21 cellular contexts compared by ENCODE assay signal in genomic region chr2:239286901-239287300, GRCh38.
DNase-seq lines count a peak whose midpoint lies in the region; ATAC-seq and TF ChIP-seq lines count a peak whose summit lies in the region.
"Had no signal": no experiment of that assay in that cellular context is flagged by ENCODE, and none has a peak within 500 bp of the region (broad histone marks: within the 10 kb centered on the region; RNA-seq: fewer than 3 reads in every experiment).

No MANE protein-coding gene starts in this region.

- ATAC-seq in activated T-cell treated with anti-CD3 and anti-CD28 coated beads, Interleukin-2, amount 50 U/mL, for 72 hours (replicated peaks in 1 of 2) = no peak
- ATAC-seq: GM12878; stimulated activated naive B cell treated with anti-CD40 and anti-IgM and Interleukin-4, amounts not matched to agents 10 μg/mL and 1 μg/mL and 100 μg/mL, for 72 hours had no signal

- H3K9me3 ChIP-seq in adrenal gland (replicated peaks in 1 of 3) (no peaks in the 10 kb centered on the region), sigmoid colon (no peaks in the 10 kb centered on the region)
- H3K9me3 ChIP-seq: Caco-2, vagina had no signal

- peaks cover 20% of the 10 kb centered on the region for H3K27me3 Mint-ChIP-seq in activated T-cell treated with anti-CD3 and anti-CD28 coated beads, Interleukin-2, amount 50 U/mL, for 72 hours (ENCODE audit: low read depth)
- peaks cover 13% of the 10 kb centered on the region for H3K27me3 Mint-ChIP-seq in activated T-cell treated with anti-CD3 and anti-CD28 coated beads, Interleukin-2, amount 50 U/mL, for 24 hours
- H3K27me3 Mint-ChIP-seq in immature natural killer cell (ENCODE audit: low read depth in 3 of 3) = peaks cover 4 to 6% (median 6%) of the 10 kb centered on the region in 3 donors

- no peak for DNase-seq in activated T-cell treated with anti-CD3 and anti-CD28 coated beads, Interleukin-2, amount 50 U/mL, for 72 hours
- no peak for DNase-seq in activated T-cell treated with anti-CD3 and anti-CD28 coated beads, Interleukin-2, amount 50 U/mL, for 24 hours
- peak in 2 of 7 donors; percentile 31 to 38 for DNase-seq in adrenal gland
- DNase-seq in immature natural killer cell = no peak
- DNase-seq in sigmoid colon = peak; percentile 55
- no peak for DNase-seq in middle frontal gyrus (ENCODE audit: extremely low spot score, low spot score)
- no peak for DNase-seq in NCI-H1417 treated with DMSO at 0.1 percent for 48 hours (lab: John Stamatoyannopoulos, UW)
- DNase-seq in retina = no peak
- DNase-seq: ACHN; activated naive CD4-positive, alpha-beta T cell treated with anti-CD3 and anti-CD28 coated beads, Interleukin-2, amount 50 U/mL, for 16 hours; Caco-2; endodermal cell; H9; MM.1S; NCI-H2029; NCI-H510A treated with DMSO at 0.1 percent for 48 hours; stimulated activated naive B cell treated with anti-CD40 and anti-IgM and Interleukin-4, amounts not matched to agents 10 μg/mL and 1 μg/mL and 100 μg/mL, for 72 hours had no signal

- H3K4me1 Mint-ChIP-seq in activated T-cell treated with anti-CD3 and anti-CD28 coated beads, Interleukin-2, amount 50 U/mL, for 72 hours (ENCODE audit: low read depth) = peaks cover 68% of the 10 kb centered on the region
- H3K4me1 Mint-ChIP-seq in activated T-cell treated with anti-CD3 and anti-CD28 coated beads, Interleukin-2, amount 50 U/mL, for 24 hours (ENCODE audit: low read depth) = peaks cover 81% of the 10 kb centered on the region
- peaks cover 47 to 63% of the 10 kb centered on the region in 2 donors for H3K4me1 Mint-ChIP-seq in immature natural killer cell

- no peaks in the 10 kb centered on the region for H3K27me3 ChIP-seq in adrenal gland
- H3K27me3 ChIP-seq in sigmoid colon = no peaks in the 10 kb centered on the region
- H3K27me3 ChIP-seq: cardiac muscle cell, vagina had no signal

- TF ChIP-seq POLR2A in adrenal gland (IDR thresholded peaks at IDR 0.05) = no peak
- no peak for TF ChIP-seq POLR2A in sigmoid colon (IDR thresholded peaks at IDR 0.05)

- peaks cover 3 to 4% of the 10 kb centered on the region in 2 donors for H3K36me3 Mint-ChIP-seq in activated T-cell treated with anti-CD3 and anti-CD28 coated beads, Interleukin-2, amount 50 U/mL, for 72 hours (ENCODE audit: insufficient read depth in 2 of 2)
- H3K36me3 Mint-ChIP-seq in activated T-cell treated with anti-CD3 and anti-CD28 coated beads, Interleukin-2, amount 50 U/mL, for 24 hours (ENCODE audit: low read depth) = peaks cover 5% of the 10 kb centered on the region
- H3K36me3 Mint-ChIP-seq in immature natural killer cell = no peaks in the 10 kb centered on the region

- H3K27ac Mint-ChIP-seq in activated T-cell treated with anti-CD3 and anti-CD28 coated beads, Interleukin-2, amount 50 U/mL, for 72 hours = peak overlapping the region; percentile 54
- H3K27ac Mint-ChIP-seq in activated T-cell treated with anti-CD3 and anti-CD28 coated beads, Interleukin-2, amount 50 U/mL, for 24 hours = no peak overlapping the region
- H3K27ac Mint-ChIP-seq in immature natural killer cell = peak overlapping the region in 5 of 6 donors; percentile 65 to 98 (median 86)
- H3K27ac Mint-ChIP-seq: endodermal cell; memory B cell; stimulated activated naive B cell treated with anti-CD40 and anti-IgM and Interleukin-4, amounts not matched to agents 10 μg/mL and 1 μg/mL and 100 μg/mL, for 72 hours had no signal

- peak overlapping the region; percentile 79 to 93 for H3K4me3 Mint-ChIP-seq in activated T-cell treated with anti-CD3 and anti-CD28 coated beads, Interleukin-2, amount 50 U/mL, for 72 hours
- H3K4me3 Mint-ChIP-seq in activated T-cell treated with anti-CD3 and anti-CD28 coated beads, Interleukin-2, amount 50 U/mL, for 24 hours = no peak overlapping the region
- H3K4me3 Mint-ChIP-seq in immature natural killer cell = peak overlapping the region in 1 of 5 donors; percentile 33
- H3K4me3 Mint-ChIP-seq: endodermal cell; H9; memory B cell; stimulated activated naive B cell treated with anti-CD40 and anti-IgM and Interleukin-4, amounts not matched to agents 10 μg/mL and 1 μg/mL and 100 μg/mL, for 72 hours had no signal

- no peak for TF ChIP-seq CTCF in adrenal gland (IDR thresholded peaks at IDR 0.05)
- TF ChIP-seq CTCF in sigmoid colon (IDR thresholded peaks at IDR 0.05) = no peak

- no peak overlapping the region for H3K4me3 ChIP-seq in adrenal gland
- H3K4me3 ChIP-seq in sigmoid colon = no peak overlapping the region
- H3K4me3 ChIP-seq: cardiac muscle cell, GM12878, vagina had no signal

- H3K27ac ChIP-seq in adrenal gland (peak overlapping the region in 4 of 5 donors; percentile 17 to 85 (median 70)), sigmoid colon (peak overlapping the region in 3 of 4 donors; percentile 83 to 97 (median 96))
- H3K27ac ChIP-seq: cardiac muscle cell, vagina had no signal

- H3K4me1 ChIP-seq in adrenal gland (replicated peaks in 1 of 2) (peaks cover 48 to 58% of the 10 kb centered on the region in 2 donors), sigmoid colon (peaks cover 0 to 95% (median 91%) of the 10 kb centered on the region in 4 donors)

- TF ChIP-seq EP300 in sigmoid colon (IDR thresholded peaks at IDR 0.05) = no peak

- intact Hi-C loops in adrenal gland (cut with DNase I) (no loop called here), sigmoid colon (cut with DNase I) (no loop called here)

- no peaks in the 10 kb centered on the region for H3K9me3 Mint-ChIP-seq in activated T-cell treated with anti-CD3 and anti-CD28 coated beads, Interleukin-2, amount 50 U/mL, for 72 hours
- H3K9me3 Mint-ChIP-seq in activated T-cell treated with anti-CD3 and anti-CD28 coated beads, Interleukin-2, amount 50 U/mL, for 24 hours = no peaks in the 10 kb centered on the region
- no peaks in the 10 kb centered on the region for H3K9me3 Mint-ChIP-seq in immature natural killer cell
- H3K9me3 Mint-ChIP-seq: endodermal cell, H9, memory B cell had no signal

- 64 to 73% (median 69%) methylated on average over 10 of the region's 10 CpGs for WGBS in adrenal gland, 4 donors
- WGBS in sigmoid colon, 2 donors = 95 to 98% methylated on average over 10 of the region's 10 CpGs

- H3K36me3 ChIP-seq in adrenal gland (replicated peaks in 1 of 2) (no peaks in the 10 kb centered on the region), sigmoid colon (no peaks in the 10 kb centered on the region)
- H3K36me3 ChIP-seq: cardiac muscle cell, vagina had no signal
